Comparison of ENCODE assay signal across 22 cellular contexts in genomic region chr1:16063226-16063829, GRCh38. TPM values are rescaled to one million over a fixed set of nuclear protein-coding genes. Genes with fewer than 3 reads are reported as not detected.
A peak's percentile ranks its signal among the peaks of the same experiment; 100 is the strongest.
DNase-seq lines count a peak whose midpoint lies in the region; TF ChIP-seq lines count a peak whose summit lies in the region.
"Had no signal": no experiment of that assay in that cellular context is flagged by ENCODE, and none has a peak within 500 bp of the region (broad histone marks: within the 10 kb centered on the region; RNA-seq: fewer than 3 reads in every experiment).

No MANE protein-coding gene starts in this region.

- POLR2A ChIA-PET in activated CD4-positive, alpha-beta memory T cell treated with anti-CD3 and anti-CD28 coated beads, Interleukin-2, amount 10 ng/mL, durations not matched to agents 7 days and 5 days (lab: Charles Lee), result interaction anchor here (1.0 to 1.8 kb wide), 2 partner anchors 10 to 23 kb away, joined by 3 to 6 read pairs; partner anchors contain the start of gene FAM131C
- POLR2A ChIA-PET in activated CD4-positive, alpha-beta memory T cell treated with anti-CD3 and anti-CD28 coated beads for 36 hours (lab: Charles Lee), result no interaction called here
- POLR2A ChIA-PET in OCI-LY7 (lab: Charles Lee), result no interaction called here

- WGBS in mesenchymal stem cell, result 93% methylated on average over 15 of the region's 15 CpGs

- H2BK5ac ChIP-seq in mesenchymal stem cell (ENCODE audit: low read depth, low read length, poor library complexity, severe bottlenecking), result no peak overlapping the region

- H3K9me3 Mint-ChIP-seq in activated CD4-positive, alpha-beta memory T cell treated with anti-CD3 and anti-CD28 coated beads, Interleukin-2, amount 10 ng/mL, durations not matched to agents 7 days and 5 days, result no peaks in the 10 kb centered on the region
- H3K9me3 Mint-ChIP-seq in activated CD4-positive, alpha-beta memory T cell treated with anti-CD3 and anti-CD28 coated beads for 36 hours, result no peaks in the 10 kb centered on the region
- H3K9me3 Mint-ChIP-seq: CD8-positive, alpha-beta T cell had no signal

- H2BK12ac ChIP-seq in mesenchymal stem cell (ENCODE audit: low read length in 2 of 2), result peak overlapping the region in 1 of 2 experiments; percentile 15

- H3K23ac ChIP-seq in mesenchymal stem cell (ENCODE audit: low read length in 2 of 2), result no peak overlapping the region

- H2BK15ac ChIP-seq in mesenchymal stem cell (ENCODE audit: low read depth, poor library complexity, severe bottlenecking), result peak overlapping the region; percentile 29

- DNase-seq in activated CD4-positive, alpha-beta memory T cell treated with anti-CD3 and anti-CD28 coated beads, Interleukin-2, amount 10 ng/mL, durations not matched to agents 7 days and 5 days, result no peak
- no peak for DNase-seq in activated CD4-positive, alpha-beta memory T cell treated with anti-CD3 and anti-CD28 coated beads for 36 hours
- DNase-seq in H7 (peak; percentile 64), mesenchymal stem cell (no peak), vagina (ENCODE audit: extremely low spot score in 2 of 2) (no peak), OCI-LY7 (ENCODE audit: low spot score) (no peak)
- DNase-seq in effector CD8-positive, alpha-beta T cell (lab: John Stamatoyannopoulos, UW), result no peak
- DNase-seq: Calu3; CD8-positive, alpha-beta T cell; DMS79; IMR-90; Karpas-422; NCI-H1436; NCI-H2029; NCI-H526; Peyer's patch had no signal

- CTCF ChIA-PET in activated CD4-positive, alpha-beta memory T cell treated with anti-CD3 and anti-CD28 coated beads, Interleukin-2, amount 10 ng/mL, durations not matched to agents 7 days and 5 days (lab: Charles Lee), result interaction anchor here (11.1 kb wide), 1 partner anchor 17 kb away, joined by 88 read pairs; no protein-coding TSS in a partner anchor
- CTCF ChIA-PET in activated CD4-positive, alpha-beta memory T cell treated with anti-CD3 and anti-CD28 coated beads for 36 hours (lab: Charles Lee), result interaction anchor here (1.6 kb wide), 1 partner anchor 271 kb away, joined by 6 read pairs; no protein-coding TSS in a partner anchor
- CTCF ChIA-PET in OCI-LY7 (lab: Charles Lee; ENCODE audit: unreplicated experiment), result no interaction called here

- H3K9me2 ChIP-seq in OCI-LY7 (ENCODE audit: insufficient read depth, low read length), result no peaks in the 10 kb centered on the region

- H3K4ac ChIP-seq in mesenchymal stem cell (ENCODE audit: low read depth in 1 of 2, low read length in 2 of 2), result no peak overlapping the region

- no peak overlapping the region for H3K18ac ChIP-seq in mesenchymal stem cell (ENCODE audit: low read depth in 1 of 2, low read length in 2 of 2)

- H4K8ac ChIP-seq in mesenchymal stem cell (ENCODE audit: low read length), result no peak overlapping the region

- H3K4me3 ChIP-seq in H7 (ENCODE audit: insufficient read depth, low read depth, low read length), result no peak overlapping the region
- no peak overlapping the region for H3K4me3 ChIP-seq in mesenchymal stem cell (ENCODE audit: insufficient read depth in 1 of 2, low read depth in 1 of 2, low read length in 2 of 2)
- H3K4me3 ChIP-seq in vagina, result no peak overlapping the region
- H3K4me3 ChIP-seq in OCI-LY7 (ENCODE audit: low read depth, low read length, poor library complexity, severe bottlenecking), result no peak overlapping the region
- H3K4me3 ChIP-seq: A549, Peyer's patch, SJSA1 had no signal

- H2AK5ac ChIP-seq in mesenchymal stem cell (ENCODE audit: low read length, severe bottlenecking), result no peak overlapping the region

- no peaks in the 10 kb centered on the region for H3K36me3 Mint-ChIP-seq in activated CD4-positive, alpha-beta memory T cell treated with anti-CD3 and anti-CD28 coated beads, Interleukin-2, amount 10 ng/mL, durations not matched to agents 7 days and 5 days (ENCODE audit: low read depth)
- H3K36me3 Mint-ChIP-seq in activated CD4-positive, alpha-beta memory T cell treated with anti-CD3 and anti-CD28 coated beads for 36 hours, result no peaks in the 10 kb centered on the region
- H3K36me3 Mint-ChIP-seq: CD8-positive, alpha-beta T cell had no signal

- H3K4me2 ChIP-seq in mesenchymal stem cell (ENCODE audit: low read length, poor library complexity, severe bottlenecking), result no peak overlapping the region
- no peak overlapping the region for H3K4me2 ChIP-seq in OCI-LY7 (ENCODE audit: low read length)
- H3K4me2 ChIP-seq: A549 had no signal

- no peak overlapping the region for H2BK120ac ChIP-seq in mesenchymal stem cell (ENCODE audit: low read depth, low read length)

- peaks cover 9% of the 10 kb centered on the region for H3K27me3 Mint-ChIP-seq in activated CD4-positive, alpha-beta memory T cell treated with anti-CD3 and anti-CD28 coated beads, Interleukin-2, amount 10 ng/mL, durations not matched to agents 7 days and 5 days
- H3K27me3 Mint-ChIP-seq in activated CD4-positive, alpha-beta memory T cell treated with anti-CD3 and anti-CD28 coated beads for 36 hours, result no peaks in the 10 kb centered on the region

- TF ChIP-seq CTCF in vagina (IDR thresholded peaks at IDR 0.05) (no peak), OCI-LY7 (conservative IDR thresholded peaks at IDR 0.05; ENCODE audit: low read length) (no peak)

- no peaks in the 10 kb centered on the region for H3K79me1 ChIP-seq in mesenchymal stem cell (replicated peaks; ENCODE audit: low read length, poor library complexity, severe bottlenecking)

- H4K20me1 ChIP-seq in OCI-LY7 (ENCODE audit: insufficient read depth, low read length), result no peaks in the 10 kb centered on the region

- H3K9ac ChIP-seq in mesenchymal stem cell (ENCODE audit: low read length), result no peak overlapping the region

- no peaks in the 10 kb centered on the region for H3K27me3 ChIP-seq in H7 (ENCODE audit: control insufficient read depth, insufficient read depth, low read length)
- H3K27me3 ChIP-seq in mesenchymal stem cell (ENCODE audit: control insufficient read depth in 1 of 2, insufficient read depth in 1 of 2, low read length in 2 of 2), result peaks cover 16 to 58% of the 10 kb centered on the region in 2 experiments
- no peaks in the 10 kb centered on the region for H3K27me3 ChIP-seq in vagina
- H3K27me3 ChIP-seq: Peyer's patch, SJSA1 had no signal

- H3K79me2 ChIP-seq in OCI-LY7 (ENCODE audit: insufficient read depth, low read depth, low read length), result no peaks in the 10 kb centered on the region

- H3K27ac Mint-ChIP-seq in activated CD4-positive, alpha-beta memory T cell treated with anti-CD3 and anti-CD28 coated beads, Interleukin-2, amount 10 ng/mL, durations not matched to agents 7 days and 5 days, result peak overlapping the region; percentile 78
- H3K27ac Mint-ChIP-seq in activated CD4-positive, alpha-beta memory T cell treated with anti-CD3 and anti-CD28 coated beads for 36 hours, result no peak overlapping the region
- H3K27ac Mint-ChIP-seq: CD8-positive, alpha-beta T cell had no signal

- intact Hi-C loops in activated CD4-positive, alpha-beta memory T cell treated with anti-CD3 and anti-CD28 coated beads for 36 hours (cut with micrococcal nuclease), result no loop called here
- intact Hi-C loops in vagina (cut with DNase I) (no loop called here), OCI-LY7 (cut with micrococcal nuclease; ENCODE audit: unreplicated experiment) (no loop called here)

- no peak overlapping the region for H4K91ac ChIP-seq in mesenchymal stem cell (ENCODE audit: low read length)

- H2AFZ ChIP-seq in mesenchymal stem cell (ENCODE audit: low read depth, low read length) (no peak overlapping the region), OCI-LY7 (ENCODE audit: low read length) (no peak overlapping the region)

- H3K4me3 Mint-ChIP-seq in activated CD4-positive, alpha-beta memory T cell treated with anti-CD3 and anti-CD28 coated beads, Interleukin-2, amount 10 ng/mL, durations not matched to agents 7 days and 5 days, result peak overlapping the region; percentile 67
- H3K4me3 Mint-ChIP-seq in activated CD4-positive, alpha-beta memory T cell treated with anti-CD3 and anti-CD28 coated beads for 36 hours, result no peak overlapping the region
- H3K4me3 Mint-ChIP-seq: CD8-positive, alpha-beta T cell had no signal

- no peak for TF ChIP-seq POLR2A in vagina (IDR thresholded peaks at IDR 0.05)

- H3K36me3 ChIP-seq in H7 (replicated peaks; ENCODE audit: control insufficient read depth, insufficient read depth, low read length) (no peaks in the 10 kb centered on the region), mesenchymal stem cell (ENCODE audit: control insufficient read depth in 1 of 2, insufficient read depth in 2 of 2, low read depth in 1 of 2, low read length in 2 of 2) (no peaks in the 10 kb centered on the region), vagina (no peaks in the 10 kb centered on the region), OCI-LY7 (ENCODE audit: insufficient read depth, low read length) (no peaks in the 10 kb centered on the region)
- H3K36me3 ChIP-seq: Peyer's patch, SJSA1 had no signal

- H3K4me1 ChIP-seq in mesenchymal stem cell (ENCODE audit: control insufficient read depth, insufficient read depth, low read depth, low read length), result peaks cover 18% of the 10 kb centered on the region
- peaks cover 17% of the 10 kb centered on the region for H3K4me1 ChIP-seq in vagina
- H3K4me1 ChIP-seq in OCI-LY7 (ENCODE audit: insufficient read depth, low read length, poor library complexity, severe bottlenecking), result no peaks in the 10 kb centered on the region
- H3K4me1 ChIP-seq: SJSA1 had no signal

- peaks cover 54% of the 10 kb centered on the region for H3K4me1 Mint-ChIP-seq in activated CD4-positive, alpha-beta memory T cell treated with anti-CD3 and anti-CD28 coated beads, Interleukin-2, amount 10 ng/mL, durations not matched to agents 7 days and 5 days
- peaks cover 10% of the 10 kb centered on the region for H3K4me1 Mint-ChIP-seq in activated CD4-positive, alpha-beta memory T cell treated with anti-CD3 and anti-CD28 coated beads for 36 hours (ENCODE audit: low read depth)

- H3K9me3 ChIP-seq in mesenchymal stem cell (ENCODE audit: control insufficient read depth, low read length) (no peaks in the 10 kb centered on the region), vagina (no peaks in the 10 kb centered on the region), OCI-LY7 (ENCODE audit: low read length) (no peaks in the 10 kb centered on the region)
- H3K9me3 ChIP-seq: A549, Peyer's patch, SJSA1 had no signal

- no TSS peak for BruUV-seq in OCI-LY7 (replicated peaks; lab: Mats Ljungman, UMichigan)

- H3K27ac ChIP-seq in mesenchymal stem cell (ENCODE audit: low read length, poor library complexity, severe bottlenecking) (no peak overlapping the region), vagina (peak overlapping the region; percentile 63), OCI-LY7 (ENCODE audit: low read depth, low read length, poor library complexity, severe bottlenecking) (no peak overlapping the region)
- H3K27ac ChIP-seq: A549, HL-60, Peyer's patch, SJSA1 had no signal

- no peak overlapping the region for H3K14ac ChIP-seq in mesenchymal stem cell (ENCODE audit: low read length in 2 of 2)

RNA-seq across cellular contexts. Expression of gene FAM131C, which starts 10.1 kb away (rescaled TPM):
- 1 to 10 TPM; 5.1 to 5.6 TPM for total RNA-seq in activated CD4-positive, alpha-beta memory T cell treated with anti-CD3 and anti-CD28 coated beads, Interleukin-2, amount 10 ng/mL, durations not matched to agents 7 days and 5 days
- under 1 TPM in 1 of 2 experiments, not detected in 1; 0.33 TPM for total RNA-seq in activated CD4-positive, alpha-beta memory T cell treated with anti-CD3 and anti-CD28 coated beads for 36 hours
- 0.26 and 0.45 TPM in 2 replicates for total RNA-seq in H7 (2014; rRNA removed; shearing (Covaris generic))
- polyA plus RNA-seq in mesenchymal stem cell (2013, experiment 1 of 2), result 0.37 TPM
- 0.44 TPM for polyA plus RNA-seq in mesenchymal stem cell (2013, experiment 2 of 2)
- total RNA-seq in vagina (0.98 TPM), OCI-LY7 (2022) (not detected in 2 replicates)
- total RNA-seq in OCI-LY7 (2014; rRNA removed; shearing (Covaris generic)), result not detected in 2 replicates
- total RNA-seq: CD8-positive, alpha-beta T cell; MCF 10A had no signal

RNA-seq across cellular contexts. Expression of gene CLCNKB, which starts 19.7 kb away (rescaled TPM):
- total RNA-seq in activated CD4-positive, alpha-beta memory T cell treated with anti-CD3 and anti-CD28 coated beads, Interleukin-2, amount 10 ng/mL, durations not matched to agents 7 days and 5 days, result not detected
- total RNA-seq in activated CD4-positive, alpha-beta memory T cell treated with anti-CD3 and anti-CD28 coated beads for 36 hours, result not detected
- total RNA-seq in H7 (2014; rRNA removed; shearing (Covaris generic)), result 2.4 and 2.8 TPM in 2 replicates
- 0.43 TPM for polyA plus RNA-seq in mesenchymal stem cell (2013, experiment 1 of 2)
- 0.32 TPM for polyA plus RNA-seq in mesenchymal stem cell (2013, experiment 2 of 2)
- total RNA-seq in vagina, result not detected
- total RNA-seq in OCI-LY7 (2014; rRNA removed; shearing (Covaris generic)), result not detected in 2 replicates
- total RNA-seq in OCI-LY7 (2022), result not detected in 2 replicates
- total RNA-seq: Calu3; CD8-positive, alpha-beta T cell; HT1080; IMR-90; MCF 10A; Peyer's patch; SJSA1 had no signal

RNA-seq across cellular contexts. Expression of gene CLCNKA, which starts 41.5 kb away (rescaled TPM):
- under 1 TPM; 0.13 to 0.20 TPM for total RNA-seq in activated CD4-positive, alpha-beta memory T cell treated with anti-CD3 and anti-CD28 coated beads, Interleukin-2, amount 10 ng/mL, durations not matched to agents 7 days and 5 days
- not detected for total RNA-seq in activated CD4-positive, alpha-beta memory T cell treated with anti-CD3 and anti-CD28 coated beads for 36 hours
- 0.10 and 0.85 TPM in 2 replicates for total RNA-seq in H7 (2014; rRNA removed; shearing (Covaris generic))
- 0.19 TPM for polyA plus RNA-seq in mesenchymal stem cell (2013, experiment 1 of 2)
- polyA plus RNA-seq in mesenchymal stem cell (2013, experiment 2 of 2), result 0.16 TPM
- total RNA-seq in vagina, result 0.25 TPM
- total RNA-seq in OCI-LY7 (2014; rRNA removed; shearing (Covaris generic)), result not detected in 2 replicates
- not detected in 2 replicates for total RNA-seq in OCI-LY7 (2022)
- total RNA-seq: Calu3; CD8-positive, alpha-beta T cell; HT1080; IMR-90; MCF 10A; SJSA1 had no signal

RNA-seq across cellular contexts. Expression of gene HSPB7, which starts 45.5 kb away (rescaled TPM):
- not detected for total RNA-seq in activated CD4-positive, alpha-beta memory T cell treated with anti-CD3 and anti-CD28 coated beads, Interleukin-2, amount 10 ng/mL, durations not matched to agents 7 days and 5 days
- total RNA-seq in activated CD4-positive, alpha-beta memory T cell treated with anti-CD3 and anti-CD28 coated beads for 36 hours, result not detected
- 0.07 TPM in 1 of 2 replicates, not detected in the other for total RNA-seq in H7 (2014; rRNA removed; shearing (Covaris generic))
- polyA plus RNA-seq in mesenchymal stem cell (2013, experiment 1 of 2), result 3.4 TPM
- polyA plus RNA-seq in mesenchymal stem cell (2013, experiment 2 of 2), result 4.0 TPM
- total RNA-seq in vagina (19.4 TPM), OCI-LY7 (2022) (not detected in 2 replicates)
- not detected in 2 replicates for total RNA-seq in OCI-LY7 (2014; rRNA removed; shearing (Covaris generic))
- total RNA-seq: Calu3; CD8-positive, alpha-beta T cell; HT1080; MCF 10A; SJSA1 had no signal
- polyA plus RNA-seq: A549 had no signal

RNA-seq across cellular contexts. Expression of gene SRARP, which starts 59.3 kb away (rescaled TPM):
- not detected for total RNA-seq in activated CD4-positive, alpha-beta memory T cell treated with anti-CD3 and anti-CD28 coated beads, Interleukin-2, amount 10 ng/mL, durations not matched to agents 7 days and 5 days
- total RNA-seq in activated CD4-positive, alpha-beta memory T cell treated with anti-CD3 and anti-CD28 coated beads for 36 hours, result not detected
- 0.15 and 0.28 TPM in 2 replicates for total RNA-seq in H7 (2014; rRNA removed; shearing (Covaris generic))
- not detected for polyA plus RNA-seq in mesenchymal stem cell (2013, experiment 1 of 2)
- polyA plus RNA-seq in mesenchymal stem cell (2013, experiment 2 of 2), result not detected
- total RNA-seq in vagina, result not detected
- not detected in 2 replicates for total RNA-seq in OCI-LY7 (2014; rRNA removed; shearing (Covaris generic))
- total RNA-seq in OCI-LY7 (2022), result not detected in 2 replicates
- total RNA-seq: Calu3; CD8-positive, alpha-beta T cell; HT1080; IMR-90; MCF 10A; Peyer's patch; SJSA1 had no signal
- polyA plus RNA-seq: A549, BJ, IMR-90 had no signal
